Comparison of ENCODE assay signal across 23 cellular contexts in the genomic region with DNA sequence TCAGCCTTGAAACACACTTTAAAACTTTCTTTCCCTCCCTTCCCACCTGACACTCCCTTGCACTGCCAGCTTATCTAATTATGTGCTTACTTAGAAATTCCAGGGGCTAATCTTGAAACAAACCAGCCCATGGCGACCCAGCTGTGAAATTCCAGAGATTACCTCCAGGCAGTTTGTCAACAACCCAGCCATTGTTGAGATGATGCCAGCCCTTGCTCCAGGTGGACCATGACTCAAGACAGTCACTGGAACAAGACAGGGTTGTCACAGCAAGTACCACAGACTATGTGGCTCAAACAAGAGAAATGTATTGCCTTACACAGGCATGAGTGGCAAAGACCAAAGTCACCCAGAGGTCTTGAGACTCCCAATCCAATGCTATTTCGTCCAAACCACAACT. TPM values are rescaled to one million over a fixed set of nuclear protein-coding genes. Genes with fewer than 3 reads are reported as not detected.
DNase-seq lines count a peak whose midpoint lies in the region; ATAC-seq lines count a peak whose summit lies in the region.
"Had no signal": no experiment of that assay in that cellular context is flagged by ENCODE, and none has a peak within 500 bp of the region (broad histone marks: within the 10 kb centered on the region; RNA-seq: fewer than 3 reads in every experiment).

No MANE protein-coding gene starts in this region.

- H3K56ac ChIP-seq in mesendoderm (ENCODE audit: low read length): no peak overlapping the region

- no peaks in the 10 kb centered on the region for H3K79me1 ChIP-seq in mesendoderm (ENCODE audit: low read length)

- H3K27me3 ChIP-seq in right cardiac atrium (ENCODE audit: control insufficient read depth, insufficient read depth) (no peaks in the 10 kb centered on the region), mesendoderm (ENCODE audit: insufficient read depth, low read length, poor library complexity) (peaks cover 2% of the 10 kb centered on the region)
- H3K27me3 ChIP-seq: brain microvascular endothelial cell had no signal

- H3K9me3 ChIP-seq in right cardiac atrium (ENCODE audit: control insufficient read depth, low read length): no peaks in the 10 kb centered on the region
- H3K9me3 ChIP-seq: neutrophil had no signal

- H3K27ac ChIP-seq in right cardiac atrium (ENCODE audit: low read length) (no peak overlapping the region), mesendoderm (ENCODE audit: low read depth, low read length) (no peak overlapping the region)
- H3K27ac ChIP-seq: brain microvascular endothelial cell, KMS-11, neutrophil, tibial artery had no signal

- H3K4me3 ChIP-seq in right cardiac atrium (ENCODE audit: low read length): no peak overlapping the region
- no peak overlapping the region for H3K4me3 ChIP-seq in mesendoderm (ENCODE audit: low read length)
- H3K4me3 ChIP-seq: tibial artery had no signal

- no peak for DNase-seq in Right ventricle myocardium superior
- no peak for DNase-seq in right cardiac atrium
- peak; percentile 99 for DNase-seq in mesendoderm
- no peak for DNase-seq in NCI-H2107 (lab: John Stamatoyannopoulos, UW)
- no peak for DNase-seq in NCI-H1092 treated with DMSO at 0.1 percent for 48 hours (lab: John Stamatoyannopoulos, UW)
- DNase-seq: activated CD4-positive, alpha-beta T cell treated with anti-CD3 and anti-CD28 coated beads for 4 hours; brain microvascular endothelial cell; HFFc6; left colon; NCI-H2029; stimulated activated naive B cell treated with anti-CD40 and anti-IgM and Interleukin-4, amounts not matched to agents 10 μg/mL and 1 μg/mL and 100 μg/mL, for 72 hours; tibial artery had no signal

- no peak overlapping the region for H3K23ac ChIP-seq in mesendoderm (ENCODE audit: low read length)

- no peak overlapping the region for H4K8ac ChIP-seq in mesendoderm (ENCODE audit: low read depth, low read length)

- no peak overlapping the region for H2BK5ac ChIP-seq in mesendoderm (ENCODE audit: low read length)

- H3K4ac ChIP-seq in mesendoderm (ENCODE audit: low read depth, low read length): no peak overlapping the region

- H4K5ac ChIP-seq in mesendoderm (ENCODE audit: low read length): no peak overlapping the region

- no peak overlapping the region for H3K9ac ChIP-seq in mesendoderm (ENCODE audit: low read length)
- H3K9ac ChIP-seq: KMS-11 had no signal

- H3K36me3 ChIP-seq in mesendoderm (ENCODE audit: control insufficient read depth, insufficient read depth, low read length): no peaks in the 10 kb centered on the region
- H3K36me3 ChIP-seq: brain microvascular endothelial cell, neutrophil, tibial artery had no signal

- 35% methylated on average over 2 of the region's 2 CpGs for WGBS in right cardiac atrium
- no CpG with 5 or more reads among the region's 2 CpGs for WGBS in mesendoderm (ENCODE audit: extremely low coverage, insufficient coverage, low lambda C conversion rate)

- ATAC-seq in Right ventricle myocardium superior (ENCODE audit: poor library complexity) (peak; percentile 71), right cardiac atrium (no peak), esophagus mucosa (peak; percentile 17), HG03175 (IDR thresholded peaks at IDR 0.05; ENCODE audit: unreplicated experiment) (no peak), HG03135 (IDR thresholded peaks at IDR 0.05; ENCODE audit: unreplicated experiment) (no peak)
- ATAC-seq: left colon; sciatic nerve; stimulated activated naive B cell treated with anti-CD40 and anti-IgM and Interleukin-4, amounts not matched to agents 10 μg/mL and 1 μg/mL and 100 μg/mL, for 72 hours had no signal

- no peaks in the 10 kb centered on the region for H3K79me2 ChIP-seq in mesendoderm (ENCODE audit: control insufficient read depth, insufficient read depth, low read length)

- no peak overlapping the region for H2BK15ac ChIP-seq in mesendoderm (replicated peaks; ENCODE audit: low read depth)

- H2AK5ac ChIP-seq in mesendoderm (ENCODE audit: low read length): no peak overlapping the region

- no peak overlapping the region for H2BK120ac ChIP-seq in mesendoderm (ENCODE audit: low read depth, low read length)

- H3K4me1 ChIP-seq in right cardiac atrium (ENCODE audit: control insufficient read depth, insufficient read depth, low read length): no peaks in the 10 kb centered on the region
- peaks cover 5% of the 10 kb centered on the region for H3K4me1 ChIP-seq in mesendoderm (ENCODE audit: control insufficient read depth, low read depth, low read length)
- H3K4me1 ChIP-seq: tibial artery had no signal

- H3K4me2 ChIP-seq in mesendoderm (ENCODE audit: low read length): no peak overlapping the region
- H3K4me2 ChIP-seq: KMS-11 had no signal

- intact Hi-C loops in Right ventricle myocardium superior (cut with DNase I) (no loop called here), right cardiac atrium (cut with DNase I) (loop anchor here in 1 of 4 donors (10.0 kb wide), 1 partner anchor 1527 kb away; no protein-coding TSS in a partner anchor)

- H3K18ac ChIP-seq in mesendoderm (ENCODE audit: low read length): no peak overlapping the region

RNA-seq across cellular contexts. Expression of a gene that starts 7.9 kb away (rescaled TPM):
- total RNA-seq in Right ventricle myocardium superior: 14.3 TPM
- under 1 TPM in 3 of 4 donors, not detected in 1; 0.14 to 0.76 (median 0.62) TPM for total RNA-seq in right cardiac atrium
- 0.79 TPM for polyA plus RNA-seq in right cardiac atrium
- 0.36 TPM for total RNA-seq in esophagus mucosa
- polyA plus RNA-seq in mesendoderm (2013, experiment 1 of 2): 0.11 TPM
- 0.13 TPM for polyA plus RNA-seq in mesendoderm (2013, experiment 2 of 2)
- total RNA-seq: activated T-helper 2 cell treated with anti-CD3 and anti-CD28 coated beads, Interferon-gamma antibody, Interleukin-2, Interleukin-4, amounts not matched to agents 10 μg/mL and 5 μg/mL and 100 μg/mL, durations not matched to agents 14 hours and 24 hours and 36 hours; fibroblast of villous mesenchyme; NCI-H460; sciatic nerve had no signal
- polyA plus RNA-seq: BJ had no signal

RNA-seq across cellular contexts. Expression of a gene that starts 43.3 kb away (rescaled TPM):
- total RNA-seq in Right ventricle myocardium superior (not detected), right cardiac atrium (not detected), esophagus mucosa (not detected)
- not detected for polyA plus RNA-seq in right cardiac atrium
- not detected for polyA plus RNA-seq in mesendoderm (2013, experiment 1 of 2)
- polyA plus RNA-seq in mesendoderm (2013, experiment 2 of 2): not detected
- total RNA-seq: A172; activated T-helper 2 cell treated with anti-CD3 and anti-CD28 coated beads, Interferon-gamma antibody, Interleukin-2, Interleukin-4, amounts not matched to agents 10 μg/mL and 5 μg/mL and 100 μg/mL, durations not matched to agents 14 hours and 24 hours and 36 hours; fibroblast of villous mesenchyme; HFFc6; left colon; NCI-H460; sciatic nerve had no signal
- polyA plus RNA-seq: BJ had no signal

Comparison
In these comparisons a context has a peak if more than half of its experiments do, and no peak if none do; other contexts are left out.
1. ATAC-seq: peak in Right ventricle myocardium superior (single experiment) and esophagus mucosa (single experiment); none in right cardiac atrium (0 of 2), HG03175 (single experiment) and HG03135 (single experiment).